Comparison of ENCODE assay signal across 1 cellular context in genomic region chr10:119028900-119029612, GRCh38.
TF ChIP-seq lines count a peak whose summit lies in the region.

No MANE protein-coding gene starts in this region.

TF ChIP-seq in H1, 55 proteins besides CTCF, POLR2A, EP300 and RAD21 (continued from another document):
- no peak for TF ChIP-seq SRF (IDR thresholded peaks at IDR 0.05; ENCODE audit: low read depth, low read length)
- 0 out of 2 replicates have a peak, but pooled peaks have one; percentile 11 for TF ChIP-seq RBBP5 (IDR thresholded peaks at IDR 0.05; ENCODE audit: borderline replicate concordance, low read depth, low read length)
- TF ChIP-seq CREB1 (IDR thresholded peaks at IDR 0.05), result no peak
- no peak for TF ChIP-seq CTBP2 (IDR thresholded peaks at IDR 0.05; ENCODE audit: borderline replicate concordance, insufficient read depth, insufficient read length, low read length)
- no peak for TF ChIP-seq USF2 (IDR thresholded peaks at IDR 0.05; ENCODE audit: low read length)
- no peak for TF ChIP-seq RFX5 (IDR thresholded peaks at IDR 0.05; ENCODE audit: borderline replicate concordance, low read depth, low read length)
- no peak for TF ChIP-seq NANOG (IDR thresholded peaks at IDR 0.05; ENCODE audit: insufficient read depth, low read depth, low read length, poor library complexity, severe bottlenecking)
- no peak for TF ChIP-seq SAP30 (IDR thresholded peaks at IDR 0.05; ENCODE audit: insufficient read depth, insufficient replicate concordance, low read length)
- peak; percentile 86; the same call in 1 of the 2 replicates for TF ChIP-seq KDM1A (IDR thresholded peaks at IDR 0.05; ENCODE audit: borderline replicate concordance, low read length)
- TF ChIP-seq MAX (IDR thresholded peaks at IDR 0.05), result peak; percentile 71
- TF ChIP-seq SP1 (IDR thresholded peaks at IDR 0.05; ENCODE audit: low read depth, low read length), result peak; percentile 72; the same call in 1 of the 2 replicates
- TF ChIP-seq E2F6 (IDR thresholded peaks at IDR 0.05), result peak; percentile 53
- TF ChIP-seq CHD1 (IDR thresholded peaks at IDR 0.05; ENCODE audit: low read depth, low read length), result no peak
- peak in 1 of 2 experiments; percentile 77; a peak in 1 of 4 replicates for TF ChIP-seq HDAC2 (IDR thresholded peaks at IDR 0.05; ENCODE audit: borderline replicate concordance in 1 of 2, low read depth in 2 of 2, low read length in 2 of 2)
